1 cellular context compared by ENCODE assay signal in the genomic region with DNA sequence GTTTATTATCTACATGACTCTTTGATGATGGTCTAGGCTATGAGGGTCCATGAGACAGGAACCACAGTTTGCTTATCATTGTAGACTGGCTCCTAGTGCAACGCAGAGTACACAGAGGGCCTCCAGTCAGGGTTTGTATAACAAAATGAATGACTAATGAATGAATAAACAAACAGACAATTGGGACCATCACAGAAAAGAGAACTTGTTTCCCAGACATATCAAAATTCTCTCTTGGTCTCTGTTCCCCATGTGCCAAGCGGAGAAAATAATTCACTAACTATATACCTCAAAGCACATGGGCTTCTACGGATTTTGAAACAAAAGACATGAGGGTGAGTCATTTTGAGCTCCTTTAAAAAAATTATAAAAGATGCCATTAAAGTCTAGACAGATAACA.
A peak's percentile ranks its signal among the peaks of the same experiment; 100 is the strongest.
TF ChIP-seq lines count a peak whose summit lies in the region.

No MANE protein-coding gene starts in this region.

TF ChIP-seq in HepG2, 621 proteins besides CTCF, POLR2A, EP300 and RAD21 (continues in another document):
- TF ChIP-seq HIC2 (CRISPR knock-in tag; IDR thresholded peaks at IDR 0.05; ENCODE audit: low read depth) (no peak), MIER3 (CRISPR knock-in tag; IDR thresholded peaks at IDR 0.05; ENCODE audit: borderline replicate concordance) (no peak), SOX13 (IDR thresholded peaks at IDR 0.05) (no peak), SOX13 (CRISPR knock-in tag; conservative IDR thresholded peaks at IDR 0.05 in 1 of 2, IDR thresholded peaks at IDR 0.05 in 1 of 2) (peak in 1 of 2 experiments; percentile 65; a peak in 1 of 4 replicates), ETV5 (CRISPR knock-in tag; IDR thresholded peaks at IDR 0.05; ENCODE audit: borderline replicate concordance) (peak; percentile 47; the same call in 1 of the 2 replicates), ZNF749 (CRISPR knock-in tag; IDR thresholded peaks at IDR 0.05; ENCODE audit: borderline replicate concordance) (no peak), SMAD3 (CRISPR knock-in tag; IDR thresholded peaks at IDR 0.05) (no peak), HHEX (CRISPR knock-in tag; IDR thresholded peaks at IDR 0.05) (peak; percentile 82; the same call in 1 of the 2 replicates), GATA4 (IDR thresholded peaks at IDR 0.05; ENCODE audit: borderline replicate concordance, low read depth) (0 out of 2 replicates have a peak, but pooled peaks have one; percentile 52), EEA1 (CRISPR knock-in tag; IDR thresholded peaks at IDR 0.05; ENCODE audit: borderline replicate concordance) (no peak), YY1 (IDR thresholded peaks at IDR 0.05; ENCODE audit: insufficient read depth, insufficient replicate concordance, low read depth, low read length) (no peak), FOXP1 (IDR thresholded peaks at IDR 0.05) (no peak), FOXP1 (CRISPR knock-in tag; IDR thresholded peaks at IDR 0.05) (peak; percentile 72), SOX5 (CRISPR knock-in tag; IDR thresholded peaks at IDR 0.05; ENCODE audit: borderline replicate concordance) (peak; percentile 65; the same call in 1 of the 2 replicates), NFE2L1 (CRISPR knock-in tag; IDR thresholded peaks at IDR 0.05; ENCODE audit: borderline replicate concordance) (no peak), SOX6 (IDR thresholded peaks at IDR 0.05) (no peak), SOX6 (CRISPR knock-in tag; IDR thresholded peaks at IDR 0.05) (peak; percentile 26; the same call in 1 of the 2 replicates), NCOR1 (IDR thresholded peaks at IDR 0.05; ENCODE audit: borderline replicate concordance, low read length) (0 out of 2 replicates have a peak, but pooled peaks have one; percentile 38), RXRB (CRISPR knock-in tag; IDR thresholded peaks at IDR 0.05; ENCODE audit: borderline replicate concordance) (peak; percentile 21; the same call in 1 of the 2 replicates), ZNF225 (CRISPR knock-in tag; IDR thresholded peaks at IDR 0.05) (no peak), ASH2L (IDR thresholded peaks at IDR 0.05; ENCODE audit: insufficient read length, low read depth, low read length) (peak; percentile 43), JUND (CRISPR knock-in tag; IDR thresholded peaks at IDR 0.05) (no peak), ZNF788 (CRISPR knock-in tag; IDR thresholded peaks at IDR 0.05; ENCODE audit: borderline replicate concordance) (no peak), ZNF773 (CRISPR knock-in tag; IDR thresholded peaks at IDR 0.05; ENCODE audit: borderline replicate concordance) (no peak), KLF9 (CRISPR knock-in tag; IDR thresholded peaks at IDR 0.05; ENCODE audit: low read depth) (no peak), STAT6 (CRISPR knock-in tag; IDR thresholded peaks at IDR 0.05; ENCODE audit: borderline replicate concordance) (no peak), NCOA2 (CRISPR knock-in tag; IDR thresholded peaks at IDR 0.05) (peak; percentile 25; the same call in 1 of the 2 replicates), PAXIP1 (CRISPR knock-in tag; conservative IDR thresholded peaks at IDR 0.05) (peak; percentile 42), EHMT2 (IDR thresholded peaks at IDR 0.05; ENCODE audit: borderline replicate concordance, low read depth, low read length) (peak; percentile 75; the same call in 1 of the 2 replicates), YEATS4 (CRISPR knock-in tag; IDR thresholded peaks at IDR 0.05; ENCODE audit: borderline replicate concordance) (no peak), POGZ (CRISPR knock-in tag; IDR thresholded peaks at IDR 0.05) (no peak), SATB2 (CRISPR knock-in tag; IDR thresholded peaks at IDR 0.05) (no peak), FOXA1 (IDR thresholded peaks at IDR 0.05) (no peak), FOXA1 (CRISPR knock-in tag; IDR thresholded peaks at IDR 0.05) (peak; percentile 75), SKI (IDR thresholded peaks at IDR 0.05; ENCODE audit: partially characterized antibody) (peak; percentile 66), TCF7 (IDR thresholded peaks at IDR 0.05; ENCODE audit: low read depth) (peak; percentile 49; the same call in 1 of the 2 replicates), SP140L (CRISPR knock-in tag; IDR thresholded peaks at IDR 0.05; ENCODE audit: borderline replicate concordance) (no peak), WIZ (CRISPR knock-in tag; IDR thresholded peaks at IDR 0.05) (no peak), ZNF343 (CRISPR knock-in tag; IDR thresholded peaks at IDR 0.05) (no peak), RARA (CRISPR knock-in tag; IDR thresholded peaks at IDR 0.05) (peak; percentile 45), ZNF75D (CRISPR knock-in tag; IDR thresholded peaks at IDR 0.05; ENCODE audit: borderline replicate concordance) (no peak), SAP130 (CRISPR knock-in tag; IDR thresholded peaks at IDR 0.05; ENCODE audit: low read depth) (peak; percentile 39)
- TF ChIP-seq, protein P1, sequence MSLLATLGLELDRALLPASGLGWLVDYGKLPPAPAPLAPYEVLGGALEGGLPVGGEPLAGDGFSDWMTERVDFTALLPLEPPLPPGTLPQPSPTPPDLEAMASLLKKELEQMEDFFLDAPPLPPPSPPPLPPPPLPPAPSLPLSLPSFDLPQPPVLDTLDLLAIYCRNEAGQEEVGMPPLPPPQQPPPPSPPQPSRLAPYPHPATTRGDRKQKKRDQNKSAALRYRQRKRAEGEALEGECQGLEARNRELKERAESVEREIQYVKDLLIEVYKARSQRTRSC (CRISPR knock-in tag; IDR thresholded peaks at IDR 0.05; ENCODE audit: low read depth), result no peak
- TF ChIP-seq, protein P2, sequence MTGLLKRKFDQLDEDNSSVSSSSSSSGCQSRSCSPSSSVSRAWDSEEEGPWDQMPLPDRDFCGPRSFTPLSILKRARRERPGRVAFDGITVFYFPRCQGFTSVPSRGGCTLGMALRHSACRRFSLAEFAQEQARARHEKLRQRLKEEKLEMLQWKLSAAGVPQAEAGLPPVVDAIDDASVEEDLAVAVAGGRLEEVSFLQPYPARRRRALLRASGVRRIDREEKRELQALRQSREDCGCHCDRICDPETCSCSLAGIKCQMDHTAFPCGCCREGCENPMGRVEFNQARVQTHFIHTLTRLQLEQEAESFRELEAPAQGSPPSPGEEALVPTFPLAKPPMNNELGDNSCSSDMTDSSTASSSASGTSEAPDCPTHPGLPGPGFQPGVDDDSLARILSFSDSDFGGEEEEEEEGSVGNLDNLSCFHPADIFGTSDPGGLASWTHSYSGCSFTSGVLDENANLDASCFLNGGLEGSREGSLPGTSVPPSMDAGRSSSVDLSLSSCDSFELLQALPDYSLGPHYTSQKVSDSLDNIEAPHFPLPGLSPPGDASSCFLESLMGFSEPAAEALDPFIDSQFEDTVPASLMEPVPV (CRISPR knock-in tag; IDR thresholded peaks at IDR 0.05), result no peak
- TF ChIP-seq, protein P3, sequence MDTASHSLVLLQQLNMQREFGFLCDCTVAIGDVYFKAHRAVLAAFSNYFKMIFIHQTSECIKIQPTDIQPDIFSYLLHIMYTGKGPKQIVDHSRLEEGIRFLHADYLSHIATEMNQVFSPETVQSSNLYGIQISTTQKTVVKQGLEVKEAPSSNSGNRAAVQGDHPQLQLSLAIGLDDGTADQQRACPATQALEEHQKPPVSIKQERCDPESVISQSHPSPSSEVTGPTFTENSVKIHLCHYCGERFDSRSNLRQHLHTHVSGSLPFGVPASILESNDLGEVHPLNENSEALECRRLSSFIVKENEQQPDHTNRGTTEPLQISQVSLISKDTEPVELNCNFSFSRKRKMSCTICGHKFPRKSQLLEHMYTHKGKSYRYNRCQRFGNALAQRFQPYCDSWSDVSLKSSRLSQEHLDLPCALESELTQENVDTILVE (CRISPR knock-in tag; IDR thresholded peaks at IDR 0.05), result no peak
- TF ChIP-seq, protein P4, sequence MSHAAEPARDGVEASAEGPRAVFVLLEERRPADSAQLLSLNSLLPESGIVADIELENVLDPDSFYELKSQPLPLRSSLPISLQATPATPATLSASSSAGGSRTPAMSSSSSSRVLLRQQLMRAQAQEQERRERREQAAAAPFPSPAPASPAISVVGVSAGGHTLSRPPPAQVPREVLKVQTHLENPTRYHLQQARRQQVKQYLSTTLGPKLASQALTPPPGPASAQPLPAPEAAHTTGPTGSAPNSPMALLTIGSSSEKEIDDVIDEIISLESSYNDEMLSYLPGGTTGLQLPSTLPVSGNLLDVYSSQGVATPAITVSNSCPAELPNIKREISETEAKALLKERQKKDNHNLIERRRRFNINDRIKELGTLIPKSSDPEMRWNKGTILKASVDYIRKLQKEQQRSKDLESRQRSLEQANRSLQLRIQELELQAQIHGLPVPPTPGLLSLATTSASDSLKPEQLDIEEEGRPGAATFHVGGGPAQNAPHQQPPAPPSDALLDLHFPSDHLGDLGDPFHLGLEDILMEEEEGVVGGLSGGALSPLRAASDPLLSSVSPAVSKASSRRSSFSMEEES (CRISPR knock-in tag; IDR thresholded peaks at IDR 0.05), result no peak
- TF ChIP-seq, protein P5, sequence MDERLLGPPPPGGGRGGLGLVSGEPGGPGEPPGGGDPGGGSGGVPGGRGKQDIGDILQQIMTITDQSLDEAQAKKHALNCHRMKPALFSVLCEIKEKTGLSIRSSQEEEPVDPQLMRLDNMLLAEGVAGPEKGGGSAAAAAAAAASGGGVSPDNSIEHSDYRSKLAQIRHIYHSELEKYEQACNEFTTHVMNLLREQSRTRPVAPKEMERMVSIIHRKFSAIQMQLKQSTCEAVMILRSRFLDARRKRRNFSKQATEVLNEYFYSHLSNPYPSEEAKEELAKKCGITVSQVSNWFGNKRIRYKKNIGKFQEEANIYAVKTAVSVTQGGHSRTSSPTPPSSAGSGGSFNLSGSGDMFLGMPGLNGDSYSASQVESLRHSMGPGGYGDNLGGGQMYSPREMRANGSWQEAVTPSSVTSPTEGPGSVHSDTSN (CRISPR knock-in tag; IDR thresholded peaks at IDR 0.05), result no peak
- TF ChIP-seq, protein P6, sequence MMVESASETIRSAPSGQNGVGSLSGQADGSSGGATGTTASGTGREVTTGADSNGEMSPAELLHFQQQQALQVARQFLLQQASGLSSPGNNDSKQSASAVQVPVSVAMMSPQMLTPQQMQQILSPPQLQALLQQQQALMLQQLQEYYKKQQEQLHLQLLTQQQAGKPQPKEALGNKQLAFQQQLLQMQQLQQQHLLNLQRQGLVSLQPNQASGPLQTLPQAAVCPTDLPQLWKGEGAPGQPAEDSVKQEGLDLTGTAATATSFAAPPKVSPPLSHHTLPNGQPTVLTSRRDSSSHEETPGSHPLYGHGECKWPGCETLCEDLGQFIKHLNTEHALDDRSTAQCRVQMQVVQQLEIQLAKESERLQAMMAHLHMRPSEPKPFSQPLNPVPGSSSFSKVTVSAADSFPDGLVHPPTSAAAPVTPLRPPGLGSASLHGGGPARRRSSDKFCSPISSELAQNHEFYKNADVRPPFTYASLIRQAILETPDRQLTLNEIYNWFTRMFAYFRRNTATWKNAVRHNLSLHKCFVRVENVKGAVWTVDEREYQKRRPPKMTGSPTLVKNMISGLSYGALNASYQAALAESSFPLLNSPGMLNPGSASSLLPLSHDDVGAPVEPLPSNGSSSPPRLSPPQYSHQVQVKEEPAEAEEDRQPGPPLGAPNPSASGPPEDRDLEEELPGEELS (CRISPR knock-in tag; IDR thresholded peaks at IDR 0.05), result peak; percentile 71
